ENCODE assay signal across 11 cellular contexts in the genomic region with DNA sequence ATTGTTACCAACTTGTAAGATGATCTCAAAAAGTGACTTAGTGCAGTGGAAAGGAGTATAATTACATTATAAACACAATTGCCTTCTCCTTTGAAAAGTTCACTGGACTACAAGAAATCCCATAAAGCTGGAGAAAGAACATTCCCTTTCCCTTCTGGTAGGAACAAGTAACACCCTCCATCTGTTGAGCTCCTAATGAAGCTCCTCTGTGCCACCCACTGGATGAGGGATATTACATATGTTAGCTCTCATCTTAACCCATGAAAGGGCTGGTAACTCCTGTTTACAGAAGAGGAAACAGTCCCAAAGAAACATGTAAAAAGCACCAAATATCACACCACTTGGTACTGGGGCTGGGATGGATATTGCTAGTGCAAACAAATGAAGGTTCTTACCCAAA. TPM values are rescaled to one million over a fixed set of nuclear protein-coding genes. Genes with fewer than 3 reads are reported as not detected.
DNase-seq lines count a peak whose midpoint lies in the region; ATAC-seq, FAIRE-seq and TF ChIP-seq lines count a peak whose summit lies in the region.
"Had no signal": no experiment of that assay in that cellular context is flagged by ENCODE, and none has a peak within 500 bp of the region (broad histone marks: within the 10 kb centered on the region; RNA-seq: fewer than 3 reads in every experiment).

No MANE protein-coding gene starts in this region.

- H2AFZ ChIP-seq in GM12878 (ENCODE audit: control insufficient read depth, low read depth, low read length) = no peak overlapping the region

- SMC1A ChIA-PET in GM12878 (lab: Charles Lee; ENCODE audit: uncharacterized antibody, unreplicated experiment) = interaction anchor here (1.0 to 1.1 kb wide), 3 partner anchors 11 to 25 kb away, joined by 3 to 5 read pairs (median 3); no protein-coding TSS in a partner anchor

- TF ChIP-seq POLR2A in GM12878 (IDR thresholded peaks at IDR 0.05; ENCODE audit: low read depth, low read length) = no peak; the same call in 1 of the 2 replicates

- TF ChIP-seq EP300 in GM12878 (IDR thresholded peaks at IDR 0.05; ENCODE audit: borderline replicate concordance in 1 of 2, control insufficient read depth in 1 of 2, low read depth in 2 of 2, low read length in 2 of 2) = no peak

- peak overlapping the region; percentile 24 for H3K27ac Mint-ChIP-seq in CD4-positive, alpha-beta T cell
- H3K27ac Mint-ChIP-seq in type B pancreatic cell = no peak overlapping the region

- no peaks in the 10 kb centered on the region for H3K27me3 ChIP-seq in CD4-positive, alpha-beta T cell (ENCODE audit: control insufficient read depth, insufficient read depth, low read length)
- H3K27me3 ChIP-seq in GM12878 (replicated peaks in 1 of 2; ENCODE audit: control insufficient read depth in 2 of 2, insufficient read depth in 2 of 2, low read length in 1 of 2) = no peaks in the 10 kb centered on the region

- H3K4me3 Mint-ChIP-seq in CD4-positive, alpha-beta T cell = no peak overlapping the region
- H3K4me3 Mint-ChIP-seq in type B pancreatic cell = no peak overlapping the region

- H3K4me3 ChIP-seq in GM12878 = no peak overlapping the region
- H3K4me3 ChIP-seq: coronary artery had no signal

- TF ChIP-seq CTCF in 22Rv1 (IDR thresholded peaks at IDR 0.05) (no peak), GM12878 (IDR thresholded peaks at IDR 0.05 in 2 of 3, conservative IDR thresholded peaks at IDR 0.05 in 1 of 3; ENCODE audit: control insufficient read depth in 2 of 3, extremely low read depth in 1 of 3, insufficient read depth in 1 of 3, low read depth in 3 of 3, low read length in 3 of 3) (no peak), type B pancreatic cell (conservative IDR thresholded peaks at IDR 0.05) (no peak)
- TF ChIP-seq CTCF in CD4-positive, alpha-beta T cell (IDR thresholded peaks at IDR 0.05) = no peak

- intact Hi-C loops in CD4-positive, alpha-beta T cell (cut with DNase I, micrococcal nuclease) = no loop called here
- intact Hi-C loops in GM12878 (cut with micrococcal nuclease; ENCODE audit: unreplicated experiment) = no loop called here

- no peaks in the 10 kb centered on the region for H3K9me3 ChIP-seq in CD4-positive, alpha-beta T cell (ENCODE audit: control insufficient read depth, low read length)
- no peaks in the 10 kb centered on the region for H3K9me3 ChIP-seq in GM12878 (replicated peaks; ENCODE audit: control insufficient read depth, insufficient read depth, low read length)

- no TSS peak for BruUV-seq in GM12878 (replicated peaks; lab: Mats Ljungman, UMichigan)

- no peaks in the 10 kb centered on the region for H3K9me3 Mint-ChIP-seq in CD4-positive, alpha-beta T cell
- H3K9me3 Mint-ChIP-seq in type B pancreatic cell = no peaks in the 10 kb centered on the region

- no peaks in the 10 kb centered on the region for H3K27me3 Mint-ChIP-seq in CD4-positive, alpha-beta T cell
- H3K27me3 Mint-ChIP-seq in type B pancreatic cell = no peaks in the 10 kb centered on the region

- no peak overlapping the region for H3K4me2 ChIP-seq in GM12878 (ENCODE audit: control insufficient read depth, insufficient read depth)

- no peak for DNase-seq in CD4-positive, alpha-beta T cell
- DNase-seq in M059J (ENCODE audit: low read depth) (peak; percentile 50), GM12878 (ENCODE audit: low read depth, low spot score) (no peak), cortex of kidney (lab: John Stamatoyannopoulos, UW) (no peak), type B pancreatic cell (ENCODE audit: extremely low spot score, unreplicated experiment) (no peak)
- no peak for DNase-seq in stimulated activated CD4-positive, alpha-beta T cell treated with anti-CD3 and anti-CD28 coated beads, Interleukin-4, amount 100 ng/mL, for 1 hour
- DNase-seq: anterior cingulate cortex, NCI-H1436, NCI-H69 had no signal

- no peak overlapping the region for H3K9ac ChIP-seq in GM12878 (ENCODE audit: control insufficient read depth, insufficient read depth, low read length)

- no peak for ATAC-seq in CD4-positive, alpha-beta T cell (ENCODE audit: poor library complexity)
- ATAC-seq in GM12878 = peak; percentile 33

- H3K4me1 Mint-ChIP-seq in CD4-positive, alpha-beta T cell (ENCODE audit: low read depth) = peaks cover 3% of the 10 kb centered on the region
- no peaks in the 10 kb centered on the region for H3K4me1 Mint-ChIP-seq in type B pancreatic cell (ENCODE audit: unreplicated experiment)

- no peak for TF ChIP-seq RAD21 in GM12878 (IDR thresholded peaks at IDR 0.05; ENCODE audit: insufficient read depth, low read depth, low read length)

- peaks cover 8% of the 10 kb centered on the region; the same call in 1 of the 2 replicates for H4K20me1 ChIP-seq in GM12878 (ENCODE audit: control insufficient read depth, insufficient read depth)

- peaks cover 10 to 33% of the 10 kb centered on the region in 2 experiments for H3K36me3 ChIP-seq in GM12878 (ENCODE audit: control insufficient read depth in 2 of 2, insufficient read depth in 2 of 2, low read length in 1 of 2)

- no peak for FAIRE-seq in GM12878 (lab: Jason Lieb, UNC)

- no peaks in the 10 kb centered on the region for H3K4me1 ChIP-seq in GM12878 (ENCODE audit: control insufficient read depth, insufficient read depth, low read length)

- peaks cover 20% of the 10 kb centered on the region for H3K79me2 ChIP-seq in GM12878 (ENCODE audit: control insufficient read depth, insufficient read depth, low read length)

- peaks cover 85% of the 10 kb centered on the region for H3K36me3 Mint-ChIP-seq in CD4-positive, alpha-beta T cell (ENCODE audit: low read depth)
- peaks cover 12% of the 10 kb centered on the region for H3K36me3 Mint-ChIP-seq in type B pancreatic cell

- POLR2A ChIA-PET in CD4-positive, alpha-beta T cell (lab: Charles Lee) = interaction anchor here (1.0 to 1.2 kb wide), 2 partner anchors 11 to 33 kb away, joined by 4 to 6 read pairs; partner anchors contain the start of gene RRP12
- POLR2A ChIA-PET in GM12878 (lab: Charles Lee) = no interaction called here

- in situ Hi-C loops in GM12878 (cut with MboI) = no loop called here

- CTCF ChIA-PET in CD4-positive, alpha-beta T cell (lab: Charles Lee) = interaction anchor here (1.0 kb wide), 1 partner anchor 33 kb away, joined by 3 read pairs; the partner anchor contains the start of gene RRP12
- CTCF ChIA-PET in GM12878 (lab: Yijun Ruan, JAX) = interaction anchor here (0.9 to 1.7 kb wide), 7 partner anchors 9 to 25 kb away, joined by 3 to 5 read pairs (median 4); no protein-coding TSS in a partner anchor

- peak overlapping the region; percentile 12; the same call in 1 of the 2 replicates for H3K27ac ChIP-seq in 22Rv1
- H3K27ac ChIP-seq in CD4-positive, alpha-beta T cell (ENCODE audit: low read depth, low read length) = no peak overlapping the region
- no peak overlapping the region for H3K27ac ChIP-seq in GM12878 (ENCODE audit: control insufficient read depth, insufficient read depth)
- H3K27ac ChIP-seq: coronary artery had no signal

- RAD21 ChIA-PET in GM12878 (lab: Charles Lee; ENCODE audit: unreplicated experiment) = interaction anchor here (0.8 kb wide), 1 partner anchor 22 kb away, joined by 3 read pairs; no protein-coding TSS in a partner anchor

RNA-seq across cellular contexts. Expression of gene PGAM1, which starts 8.1 kb away (rescaled TPM):
- 10 to 100 TPM; 50.7 to 55.5 TPM for total RNA-seq in CD4-positive, alpha-beta T cell
- total RNA-seq in M059J (2014; rRNA removed; shearing (Covaris generic)) = 949 and 1,198 TPM in 2 replicates
- total RNA-seq in GM12878 (2013; cell fraction: nucleolus; rRNA removed) = 129 and 132 TPM in 2 replicates
- 900 and 915 TPM in 2 replicates for total RNA-seq in GM12878 (2014; rRNA removed)
- 522 and 529 TPM in 2 replicates for total RNA-seq in GM12878 (2014; rRNA removed; fragmentation: Illumina TruSeq; extraction: Trizol)
- total RNA-seq in GM12878 (2021) = 716 and 743 TPM in 2 replicates
- polyA plus RNA-seq in GM12878 (2011; ENCODE audit: low read depth) = 616 TPM
- 1,223 and 1,362 TPM in 2 replicates for polyA plus RNA-seq in GM12878 (2011; rRNA removed)
- 1,432 and 1,474 TPM in 2 replicates for polyA plus RNA-seq in GM12878 (2011; cell fraction: cytosol; rRNA removed)
- polyA plus RNA-seq in GM12878 (2011; cell fraction: nucleus; rRNA removed) = 542 and 632 TPM in 2 replicates
- polyA plus RNA-seq in GM12878 (2012) = 909 and 1,002 TPM in 2 replicates
- 458 and 657 TPM in 2 replicates for polyA plus RNA-seq in GM12878 (2014; fragmentation: Illumina TruSeq; extraction: Trizol)
- 100 to 1,000 TPM; 115 to 271 TPM for polyA plus RNA-seq in GM12878 (2014; fragmentation: Nextera tagmentation; extraction: Ambion mirVana)
- polyA plus RNA-seq in GM12878 (2014; rRNA removed) = 761 and 772 TPM in 2 replicates
- polyA plus RNA-seq in GM12878 (2016; fragmentation: Nextera tagmentation; extraction: Ambion mirVana) = 1,000 to 10,000 TPM; 1,161 to 1,235 TPM
- polyA minus RNA-seq in GM12878 (2011; rRNA and poly(A)+ RNA removed) = 705 and 1,086 TPM in 2 replicates
- polyA minus RNA-seq in GM12878 (2011; cell fraction: cytosol; rRNA and poly(A)+ RNA removed) = 277 and 295 TPM in 2 replicates
- 144 and 158 TPM in 2 replicates for polyA minus RNA-seq in GM12878 (2011; cell fraction: nucleus; rRNA and poly(A)+ RNA removed)
- total RNA-seq in type B pancreatic cell (ENCODE audit: low replicate concordance) = 200 and 207 TPM in 2 replicates

RNA-seq across cellular contexts. Expression of gene EXOSC1, which starts 11.8 kb away (rescaled TPM):
- 10 to 100 TPM; 28.8 to 29.7 TPM for total RNA-seq in CD4-positive, alpha-beta T cell
- total RNA-seq in M059J (2014; rRNA removed; shearing (Covaris generic)) = 68.9 and 69.3 TPM in 2 replicates
- total RNA-seq in GM12878 (2013; cell fraction: nucleolus; rRNA removed) = 32.7 and 33.1 TPM in 2 replicates
- total RNA-seq in GM12878 (2014; rRNA removed) (63.1 and 65.8 TPM in 2 replicates), GM12878 (2014; rRNA removed; fragmentation: Illumina TruSeq; extraction: Trizol) (63.8 and 65.7 TPM in 2 replicates), GM12878 (2021) (43.4 and 50.3 TPM in 2 replicates), type B pancreatic cell (ENCODE audit: low replicate concordance) (34.8 and 36.1 TPM in 2 replicates)
- 43.6 TPM for polyA plus RNA-seq in GM12878 (2011; ENCODE audit: low read depth)
- polyA plus RNA-seq in GM12878 (2011; rRNA removed) (50.8 and 53.7 TPM in 2 replicates), GM12878 (2014; fragmentation: Illumina TruSeq; extraction: Trizol) (80.5 and 83.4 TPM in 2 replicates), GM12878 (2014; fragmentation: Nextera tagmentation; extraction: Ambion mirVana) (100 to 1,000 TPM in 1 of 2 experiments, 10 to 100 TPM in 1; 88.8 to 121 TPM), GM12878 (2014; rRNA removed) (65.7 and 66.7 TPM in 2 replicates), GM12878 (2016; fragmentation: Nextera tagmentation; extraction: Ambion mirVana) (100 to 1,000 TPM; 116 to 119 TPM)
- polyA plus RNA-seq in GM12878 (2011; cell fraction: cytosol; rRNA removed) = 56.7 and 58.7 TPM in 2 replicates
- 27.4 and 30.1 TPM in 2 replicates for polyA plus RNA-seq in GM12878 (2011; cell fraction: nucleus; rRNA removed)
- 44.2 and 44.4 TPM in 2 replicates for polyA plus RNA-seq in GM12878 (2012)
- 30.1 and 31.1 TPM in 2 replicates for polyA minus RNA-seq in GM12878 (2011; rRNA and poly(A)+ RNA removed)
- polyA minus RNA-seq in GM12878 (2011; cell fraction: cytosol; rRNA and poly(A)+ RNA removed) = 6.4 and 13.6 TPM in 2 replicates
- polyA minus RNA-seq in GM12878 (2011; cell fraction: nucleus; rRNA and poly(A)+ RNA removed) = 9.2 and 15.8 TPM in 2 replicates

RNA-seq across cellular contexts. Expression of gene ZDHHC16, which starts 11.9 kb away (rescaled TPM):
- 1 to 10 TPM; 6.2 to 6.5 TPM for total RNA-seq in CD4-positive, alpha-beta T cell
- total RNA-seq in M059J (2014; rRNA removed; shearing (Covaris generic)) = 63.3 and 67.8 TPM in 2 replicates
- 27.9 and 36.8 TPM in 2 replicates for total RNA-seq in GM12878 (2013; cell fraction: nucleolus; rRNA removed)
- total RNA-seq in GM12878 (2014; rRNA removed) = 30.0 and 30.6 TPM in 2 replicates
- total RNA-seq in GM12878 (2014; rRNA removed; fragmentation: Illumina TruSeq; extraction: Trizol) = 27.3 and 29.6 TPM in 2 replicates
- total RNA-seq in GM12878 (2021) = 27.7 and 30.5 TPM in 2 replicates
- 11.7 TPM for polyA plus RNA-seq in GM12878 (2011; ENCODE audit: low read depth)
- polyA plus RNA-seq in GM12878 (2011; rRNA removed) = 17.6 and 25.7 TPM in 2 replicates
- 42.2 and 45.9 TPM in 2 replicates for polyA plus RNA-seq in GM12878 (2011; cell fraction: cytosol; rRNA removed)
- 36.1 and 42.5 TPM in 2 replicates for polyA plus RNA-seq in GM12878 (2011; cell fraction: nucleus; rRNA removed)
- 14.2 and 16.8 TPM in 2 replicates for polyA plus RNA-seq in GM12878 (2012)
- polyA plus RNA-seq in GM12878 (2014; fragmentation: Illumina TruSeq; extraction: Trizol) = 40.7 and 43.2 TPM in 2 replicates
- 10 to 100 TPM; 16.8 to 20.0 TPM for polyA plus RNA-seq in GM12878 (2014; fragmentation: Nextera tagmentation; extraction: Ambion mirVana)
- 26.5 and 27.8 TPM in 2 replicates for polyA plus RNA-seq in GM12878 (2014; rRNA removed)
- 10 to 100 TPM; 56.6 to 63.1 TPM for polyA plus RNA-seq in GM12878 (2016; fragmentation: Nextera tagmentation; extraction: Ambion mirVana)
- polyA minus RNA-seq in GM12878 (2011; rRNA and poly(A)+ RNA removed) = 45.6 and 55.0 TPM in 2 replicates
- 8.7 and 10.7 TPM in 2 replicates for polyA minus RNA-seq in GM12878 (2011; cell fraction: cytosol; rRNA and poly(A)+ RNA removed)
- polyA minus RNA-seq in GM12878 (2011; cell fraction: nucleus; rRNA and poly(A)+ RNA removed) = 15.4 and 26.1 TPM in 2 replicates
- total RNA-seq in type B pancreatic cell (ENCODE audit: low replicate concordance) = 50.7 and 53.7 TPM in 2 replicates

RNA-seq across cellular contexts. Expression of gene RRP12, which starts 32.9 kb away (rescaled TPM):
- 10 to 100 TPM; 84.2 to 87.6 TPM for total RNA-seq in CD4-positive, alpha-beta T cell
- 10.2 and 19.3 TPM in 2 replicates for total RNA-seq in M059J (2014; rRNA removed; shearing (Covaris generic))
- total RNA-seq in GM12878 (2013; cell fraction: nucleolus; rRNA removed) = 71.8 and 82.0 TPM in 2 replicates
- 27.2 and 32.6 TPM in 2 replicates for total RNA-seq in GM12878 (2014; rRNA removed)
- 14.6 and 14.9 TPM in 2 replicates for total RNA-seq in GM12878 (2014; rRNA removed; fragmentation: Illumina TruSeq; extraction: Trizol)
- total RNA-seq in GM12878 (2021) = 47.7 and 48.3 TPM in 2 replicates
- 9.1 TPM for polyA plus RNA-seq in GM12878 (2011; ENCODE audit: low read depth)
- 5.0 and 13.9 TPM in 2 replicates for polyA plus RNA-seq in GM12878 (2011; rRNA removed)
- 8.6 and 8.9 TPM in 2 replicates for polyA plus RNA-seq in GM12878 (2011; cell fraction: cytosol; rRNA removed)
- 38.5 and 56.3 TPM in 2 replicates for polyA plus RNA-seq in GM12878 (2011; cell fraction: nucleus; rRNA removed)
- 14.7 and 17.0 TPM in 2 replicates for polyA plus RNA-seq in GM12878 (2012)
- 5.1 and 16.5 TPM in 2 replicates for polyA plus RNA-seq in GM12878 (2014; fragmentation: Illumina TruSeq; extraction: Trizol)
- polyA plus RNA-seq in GM12878 (2014; fragmentation: Nextera tagmentation; extraction: Ambion mirVana) = 1 to 10 TPM; 5.3 to 5.7 TPM
- 17.1 and 22.1 TPM in 2 replicates for polyA plus RNA-seq in GM12878 (2014; rRNA removed)
- polyA plus RNA-seq in GM12878 (2016; fragmentation: Nextera tagmentation; extraction: Ambion mirVana) = 10 to 100 TPM; 47.2 to 48.7 TPM
- polyA minus RNA-seq in GM12878 (2011; rRNA and poly(A)+ RNA removed) = 19.9 and 23.0 TPM in 2 replicates
- polyA minus RNA-seq in GM12878 (2011; cell fraction: cytosol; rRNA and poly(A)+ RNA removed) = 7.4 and 14.5 TPM in 2 replicates
- polyA minus RNA-seq in GM12878 (2011; cell fraction: nucleus; rRNA and poly(A)+ RNA removed) = 22.7 and 41.5 TPM in 2 replicates
- total RNA-seq in type B pancreatic cell (ENCODE audit: low replicate concordance) = 34.5 and 41.6 TPM in 2 replicates
